In the genomic region with DNA sequence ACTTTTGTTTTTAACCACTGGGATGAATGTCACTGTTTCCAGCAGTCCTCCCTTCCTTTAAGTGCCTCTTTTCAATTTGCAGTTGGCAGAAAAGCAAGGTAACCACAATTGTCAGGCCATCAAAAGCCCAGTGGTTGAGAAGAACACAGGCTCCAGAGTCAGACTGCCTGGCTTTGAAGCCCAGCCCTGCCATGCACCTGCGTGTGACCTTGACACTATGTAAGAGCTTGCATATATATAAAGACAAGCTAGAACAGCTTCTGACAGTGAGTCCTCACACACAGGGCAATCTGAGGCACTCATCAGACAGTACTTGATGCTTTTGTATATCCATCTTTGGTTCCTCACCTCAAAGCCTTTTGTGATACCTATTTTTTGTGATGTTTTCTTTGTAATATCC, we compare ENCODE assay signal across 25 cellular contexts. TPM values are rescaled to one million over a fixed set of nuclear protein-coding genes. Genes with fewer than 3 reads are reported as not detected.
"Had no signal": no experiment of that assay in that cellular context is flagged by ENCODE, and none has a peak within 500 bp of the region (broad histone marks: within the 10 kb centered on the region; RNA-seq: fewer than 3 reads in every experiment).

No MANE protein-coding gene starts in this region.

- H3K4me3 ChIP-seq: breast epithelium, gastrocnemius medialis, left ventricle myocardium inferior, mucosa of descending colon, stomach, thyroid gland, upper lobe of right lung had no signal

- H3K27me3 ChIP-seq: breast epithelium, gastrocnemius medialis, thyroid gland had no signal

- H3K9me3 ChIP-seq: breast epithelium, gastrocnemius medialis, left ventricle myocardium inferior, mucosa of descending colon, stomach, thyroid gland, upper lobe of right lung had no signal

- ATAC-seq: activated CD8-positive, alpha-beta memory T cell treated with anti-CD3 and anti-CD28 coated beads, Interleukin-2, amount 10 ng/mL, durations not matched to agents 7 days and 5 days; activated CD8-positive, alpha-beta T cell treated with anti-CD3 and anti-CD28 coated beads, Interleukin-2, amount 10 ng/mL, durations not matched to agents 7 days and 5 days; activated naive CD4-positive, alpha-beta T cell treated with anti-CD3 and anti-CD28 coated beads, Interleukin-2, amount 50 U/mL, for 72 hours; gastrocnemius medialis; mucosa of descending colon; sciatic nerve; stimulated activated memory B cell treated with anti-CD40 and anti-IgM and Interleukin-4, amounts not matched to agents 10 μg/mL and 1 μg/mL and 100 μg/mL, for 72 hours had no signal

- H3K4me1 ChIP-seq: breast epithelium, gastrocnemius medialis, thyroid gland had no signal

- H3K27ac ChIP-seq: breast epithelium, epithelial cell of prostate, gastrocnemius medialis, left ventricle myocardium inferior, stomach, thyroid gland, upper lobe of right lung had no signal

- H3K36me3 ChIP-seq: breast epithelium, gastrocnemius medialis, left ventricle myocardium inferior, stomach, thyroid gland, upper lobe of right lung had no signal

- DNase-seq: activated B cell treated with CpG ODN at 0.5 μM for 24 hours; activated CD4-positive, alpha-beta T cell treated with anti-CD3 and anti-CD28 coated beads, Interleukin-2, amount 50 U/mL, for 1 hour; activated CD8-positive, alpha-beta memory T cell treated with anti-CD3 and anti-CD28 coated beads, Interleukin-2, amount 10 ng/mL, durations not matched to agents 7 days and 5 days; activated CD8-positive, alpha-beta T cell treated with anti-CD3 and anti-CD28 coated beads, Interleukin-2, amount 10 ng/mL, durations not matched to agents 7 days and 5 days; activated naive CD4-positive, alpha-beta T cell; activated T-cell treated with anti-CD3 and anti-CD28 coated beads, Interleukin-2, amount 50 U/mL, for 48 hours; dermis blood vessel endothelial cell; effector CD4-positive, alpha-beta T cell; gastrocnemius medialis; glutamatergic neuron; left ventricle myocardium inferior; mucosa of descending colon; posterior cingulate gyrus; small intestine; stimulated activated CD4-positive, alpha-beta T cell treated with anti-CD3 and anti-CD28 coated beads, Interleukin-1b, Interleukin-23, amount 100 ng/mL, for 48 hours; stimulated activated CD4-positive, alpha-beta T cell treated with anti-CD3 and anti-CD28 coated beads, Interleukin-4, amount 100 ng/mL, for 4 hours; stimulated activated CD8-positive, alpha-beta memory T cell treated with anti-CD3 and anti-CD28 coated beads, Interleukin-4, amount 100 ng/mL, for 48 hours; stomach; thyroid gland; upper lobe of right lung had no signal

RNA-seq across cellular contexts. Expression of gene CCBE1, which starts 11.0 kb away (rescaled TPM):
- total RNA-seq: activated CD8-positive, alpha-beta T cell treated with anti-CD3 and anti-CD28 coated beads, Interleukin-2, amount 10 ng/mL, durations not matched to agents 7 days and 5 days had no signal
